ENCODE assay signal across 23 cellular contexts in genomic region chr3:52331091-52331490, GRCh38. TPM values are rescaled to one million over a fixed set of nuclear protein-coding genes. Genes with fewer than 3 reads are reported as not detected.
DNase-seq lines count a peak whose midpoint lies in the region; ATAC-seq and TF ChIP-seq lines count a peak whose summit lies in the region.
"Had no signal": no experiment of that assay in that cellular context is flagged by ENCODE, and none has a peak within 500 bp of the region (broad histone marks: within the 10 kb centered on the region; RNA-seq: fewer than 3 reads in every experiment).

No MANE protein-coding gene starts in this region.

- H3K27me3 Mint-ChIP-seq in CD14-positive monocyte (ENCODE audit: low read depth in 3 of 3) (peaks cover 0 to 1% (median 0%) of the 10 kb centered on the region in 3 donors), chondrocyte (ENCODE audit: low read depth) (no peaks in the 10 kb centered on the region)
- H3K27me3 Mint-ChIP-seq: CD4-positive, CD25-positive, alpha-beta regulatory T cell; CD8-positive, alpha-beta memory T cell had no signal

- H3K9me3 ChIP-seq in right atrium auricular region (no peaks in the 10 kb centered on the region), osteoblast (ENCODE audit: low read depth, low read length) (no peaks in the 10 kb centered on the region), BE2C (no peaks in the 10 kb centered on the region), prostate gland (no peaks in the 10 kb centered on the region)
- H3K9me3 ChIP-seq: A549, HAP-1 had no signal

- no peak overlapping the region for H2AFZ ChIP-seq in osteoblast (ENCODE audit: low read length)

- H3K4me1 ChIP-seq in right atrium auricular region: no peaks in the 10 kb centered on the region
- H3K4me1 ChIP-seq in osteoblast (ENCODE audit: insufficient read depth, low read length): no peaks in the 10 kb centered on the region
- no peaks in the 10 kb centered on the region for H3K4me1 ChIP-seq in BE2C
- no peaks in the 10 kb centered on the region for H3K4me1 ChIP-seq in prostate gland (replicated peaks)
- H3K4me1 ChIP-seq: HAP-1 had no signal

- no peaks in the 10 kb centered on the region for H3K4me1 Mint-ChIP-seq in CD14-positive monocyte
- H3K4me1 Mint-ChIP-seq in chondrocyte (ENCODE audit: low read depth): no peaks in the 10 kb centered on the region

- H3K79me2 ChIP-seq in osteoblast (ENCODE audit: insufficient read depth, low read length): no peaks in the 10 kb centered on the region

- H3K4me2 ChIP-seq in osteoblast (ENCODE audit: insufficient read depth, low read length): no peak overlapping the region
- H3K4me2 ChIP-seq: A549 had no signal

- DNase-seq in Right ventricle myocardium superior (peak; percentile 39), right atrium auricular region (ENCODE audit: low spot score) (no peak), CD14-positive monocyte (ENCODE audit: low spot score) (peak; percentile 32), chondrocyte (ENCODE audit: low spot score) (peak; percentile 73), osteoblast (ENCODE audit: insufficient read length, low spot score, missing footprints) (peak; percentile 29), BE2C (no peak), prostate gland (ENCODE audit: low spot score) (no peak)
- DNase-seq: 8988T; ACHN; AML-193; C1 segment of cervical spinal cord; CD4-positive, CD25-positive, alpha-beta regulatory T cell; DMS 273 treated with DMSO at 0.1 percent for 48 hours; DMS79; EL; GDM1; GOT3; HFFc6 had no signal

- TF ChIP-seq POLR2A in prostate gland (IDR thresholded peaks at IDR 0.05): no peak

- TF ChIP-seq CTCF in right atrium auricular region (IDR thresholded peaks at IDR 0.05): no peak
- no peak for TF ChIP-seq CTCF in CD14-positive monocyte (IDR thresholded peaks at IDR 0.05)
- TF ChIP-seq CTCF in chondrocyte (IDR thresholded peaks at IDR 0.05): no peak
- TF ChIP-seq CTCF in osteoblast (IDR thresholded peaks at IDR 0.05; ENCODE audit: extremely low read depth, low read depth, low read length): no peak
- TF ChIP-seq CTCF in BE2C (IDR thresholded peaks at IDR 0.05; ENCODE audit: low read depth, low read length): no peak
- TF ChIP-seq CTCF in prostate gland (IDR thresholded peaks at IDR 0.05): no peak

- intact Hi-C loops in Right ventricle myocardium superior (cut with DNase I): no loop called here
- intact Hi-C loops in CD14-positive monocyte (cut with micrococcal nuclease): no loop called here
- intact Hi-C loops in prostate gland (cut with DNase I): no loop called here

- H3K4me3 Mint-ChIP-seq in CD14-positive monocyte (no peak overlapping the region), chondrocyte (ENCODE audit: unreplicated experiment) (no peak overlapping the region)
- H3K4me3 Mint-ChIP-seq: CD4-positive, CD25-positive, alpha-beta regulatory T cell; CD8-positive, alpha-beta memory T cell; HFFc6 had no signal

- no peak overlapping the region for H3K27ac ChIP-seq in right atrium auricular region
- no peak overlapping the region for H3K27ac ChIP-seq in osteoblast (ENCODE audit: low read depth, low read length)
- no peak overlapping the region for H3K27ac ChIP-seq in prostate gland
- H3K27ac ChIP-seq: A549 had no signal

- H3K27me3 ChIP-seq in right atrium auricular region: no peaks in the 10 kb centered on the region
- no peaks in the 10 kb centered on the region for H3K27me3 ChIP-seq in osteoblast (ENCODE audit: insufficient read depth, low read length)
- no peaks in the 10 kb centered on the region for H3K27me3 ChIP-seq in BE2C
- H3K27me3 ChIP-seq in prostate gland (replicated peaks; ENCODE audit: insufficient read depth): no peaks in the 10 kb centered on the region

- no peak overlapping the region for H3K4me3 ChIP-seq in right atrium auricular region
- no peak overlapping the region for H3K4me3 ChIP-seq in osteoblast (ENCODE audit: insufficient read depth, low read length)
- H3K4me3 ChIP-seq in BE2C (ENCODE audit: low read depth, low read length): no peak overlapping the region
- H3K4me3 ChIP-seq in prostate gland: no peak overlapping the region
- H3K4me3 ChIP-seq: A549, GM12878, HAP-1 had no signal

- no peaks in the 10 kb centered on the region for H4K20me1 ChIP-seq in osteoblast (ENCODE audit: insufficient read depth, low read length)

- H3K36me3 Mint-ChIP-seq in CD14-positive monocyte (peaks cover 31 to 43% of the 10 kb centered on the region in 2 donors), chondrocyte (ENCODE audit: low read depth) (no peaks in the 10 kb centered on the region)

- H3K36me3 ChIP-seq in right atrium auricular region: no peaks in the 10 kb centered on the region
- H3K36me3 ChIP-seq in osteoblast (ENCODE audit: insufficient read depth, low read length): no peaks in the 10 kb centered on the region
- H3K36me3 ChIP-seq in BE2C: no peaks in the 10 kb centered on the region
- no peaks in the 10 kb centered on the region for H3K36me3 ChIP-seq in prostate gland
- H3K36me3 ChIP-seq: HAP-1 had no signal

- H3K9me3 Mint-ChIP-seq in CD14-positive monocyte: no peaks in the 10 kb centered on the region
- H3K9me3 Mint-ChIP-seq in chondrocyte (ENCODE audit: low read depth): no peaks in the 10 kb centered on the region
- H3K9me3 Mint-ChIP-seq: CD4-positive, CD25-positive, alpha-beta regulatory T cell; CD8-positive, alpha-beta memory T cell; HFFc6 had no signal

- H3K27ac Mint-ChIP-seq in CD14-positive monocyte (peak overlapping the region in 1 of 7 donors; percentile 15), chondrocyte (ENCODE audit: unreplicated experiment) (no peak overlapping the region)
- H3K27ac Mint-ChIP-seq: CD4-positive, CD25-positive, alpha-beta regulatory T cell; HFFc6 had no signal

- WGBS in prostate gland: 95% methylated on average over 12 of the region's 12 CpGs

- no peak for ATAC-seq in Right ventricle myocardium superior (ENCODE audit: poor library complexity)
- no peak for ATAC-seq in GM19324 (IDR thresholded peaks at IDR 0.05; ENCODE audit: low FRiP score, unreplicated experiment)
- ATAC-seq: GM12878 had no signal

RNA-seq across cellular contexts. Expression of gene DNAH1, which starts 15.0 kb away (rescaled TPM):
- total RNA-seq in Right ventricle myocardium superior: 1.9 TPM
- 1 to 10 TPM; 1.5 to 2.5 TPM for total RNA-seq in right atrium auricular region
- under 1 TPM; 0.15 to 0.25 TPM for polyA plus RNA-seq in CD14-positive monocyte
- total RNA-seq in chondrocyte: 5.0 to 9.4 TPM (median 5.4 TPM) in 3 replicates
- 8.0 and 8.7 TPM in 2 replicates for total RNA-seq in osteoblast
- 3.7 TPM for polyA plus RNA-seq in BE2C (2012; ENCODE audit: insufficient read depth, insufficient read length, low read depth)
- 10 to 100 TPM in 1 of 2 donors, 1 to 10 TPM in 1; 5.6 to 18.7 TPM for total RNA-seq in prostate gland

RNA-seq across cellular contexts. Expression of gene GLYCTK, which starts 43.5 kb away (rescaled TPM):
- total RNA-seq in Right ventricle myocardium superior (5.3 TPM), right atrium auricular region (1 to 10 TPM; 2.0 to 5.4 TPM), chondrocyte (4.8 to 9.8 TPM (median 5.0 TPM) in 3 replicates), osteoblast (13.8 and 15.0 TPM in 2 replicates), prostate gland (10 to 100 TPM in 1 of 2 donors, 1 to 10 TPM in 1; 7.3 to 12.2 TPM)
- polyA plus RNA-seq in CD14-positive monocyte: 1 to 10 TPM; 8.3 to 8.4 TPM
- 27.8 TPM for polyA plus RNA-seq in BE2C (2012; ENCODE audit: insufficient read depth, insufficient read length, low read depth)

RNA-seq across cellular contexts. Expression of gene WDR82, which starts 52.6 kb away (rescaled TPM):
- total RNA-seq in Right ventricle myocardium superior (61.0 TPM), right atrium auricular region (10 to 100 TPM; 43.2 to 43.8 TPM), chondrocyte (73.0 to 74.9 TPM (median 74.7 TPM) in 3 replicates), osteoblast (54.2 and 58.3 TPM in 2 replicates), prostate gland (10 to 100 TPM; 52.4 to 86.9 TPM)
- polyA plus RNA-seq in CD14-positive monocyte: 10 to 100 TPM; 27.3 to 33.4 TPM
- polyA plus RNA-seq in BE2C (2012; ENCODE audit: insufficient read depth, insufficient read length, low read depth): 64.6 TPM

Comparison
In these comparisons a context has a peak if more than half of its experiments do, and no peak if none do; other contexts are left out.
1. DNase-seq: peak in Right ventricle myocardium superior (single experiment), CD14-positive monocyte (single experiment), chondrocyte (single experiment) and osteoblast (single experiment); none in right atrium auricular region (single experiment), BE2C (single experiment) and prostate gland (single experiment).